8 cellular contexts compared by ENCODE assay signal in genomic region chr5:6765612-6766525, GRCh38. TPM values are rescaled to one million over a fixed set of nuclear protein-coding genes. Genes with fewer than 3 reads are reported as not detected.
A peak's percentile ranks its signal among the peaks of the same experiment; 100 is the strongest.
DNase-seq lines count a peak whose midpoint lies in the region; ATAC-seq, FAIRE-seq and TF ChIP-seq lines count a peak whose summit lies in the region.

No MANE protein-coding gene starts in this region.

- H3K27ac ChIP-seq in A673 (ENCODE audit: low read depth, low read length, poor library complexity, severe bottlenecking), result no peak overlapping the region
- peak overlapping the region in 3 of 4 donors; percentile 53 to 80 (median 76) for H3K27ac ChIP-seq in body of pancreas

- CTCF ChIA-PET in A673 (lab: Charles Lee), result no interaction called here

- POLR2A ChIA-PET in A673 (lab: Charles Lee; ENCODE audit: low non-redundant PET), result no interaction called here

- intact Hi-C loops in A673 (cut with micrococcal nuclease; ENCODE audit: unreplicated experiment), result loop anchor here (1.0 to 10.0 kb wide), 3 partner anchors 71 to 989 kb away; partner anchors contain the start of gene ADCY2
- intact Hi-C loops in body of pancreas (cut with DNase I), result loop anchor here (10.0 kb wide), 1 partner anchor 629 kb away; the partner anchor contains the start of gene ADCY2

- H3K4me1 ChIP-seq in A673 (ENCODE audit: insufficient read depth, low read length, poor library complexity, severe bottlenecking) (peaks cover 7% of the 10 kb centered on the region), body of pancreas (peaks cover 16% of the 10 kb centered on the region)

- no peaks in the 10 kb centered on the region for H3K9me3 ChIP-seq in A673 (ENCODE audit: low read depth, low read length, poor library complexity, severe bottlenecking)
- H3K9me3 ChIP-seq in body of pancreas, result no peaks in the 10 kb centered on the region

- FAIRE-seq in GM18507 (lab: Jason Lieb, UNC), result peak; percentile 31

- H3K36me3 ChIP-seq in A673 (ENCODE audit: insufficient read depth, low read length, poor library complexity, severe bottlenecking), result no peaks in the 10 kb centered on the region
- no peaks in the 10 kb centered on the region for H3K36me3 ChIP-seq in body of pancreas (replicated peaks in 1 of 2; ENCODE audit: insufficient read depth in 1 of 2, low read depth in 2 of 2)

- no peaks in the 10 kb centered on the region for H3K27me3 ChIP-seq in A673 (replicated peaks; ENCODE audit: insufficient read depth, low read depth, low read length, poor library complexity)
- H3K27me3 ChIP-seq in body of pancreas, result no peaks in the 10 kb centered on the region

- TF ChIP-seq CTCF in A673 (conservative IDR thresholded peaks at IDR 0.05; ENCODE audit: low read depth, low read length), result peak; percentile 90
- peak; percentile 52 to 82 (median 76) for TF ChIP-seq CTCF in body of pancreas (IDR thresholded peaks at IDR 0.05)

- DNase-seq in A673 (ENCODE audit: low spot score) (peak; percentile 82), GM18507 (ENCODE audit: extremely low spot score, insufficient read length, low read depth) (peak; percentile 51), NCI-H1694 treated with DMSO at 0.1 percent for 48 hours (lab: John Stamatoyannopoulos, UW) (peak; percentile 89), T1000 (lab: John Stamatoyannopoulos, UW) (peak; percentile 43), body of pancreas (peak; percentile 72 to 77 (median 75)), iPS-NIHi11 (ENCODE audit: low spot score) (peak; percentile 94), smooth muscle cell of the brain vasculature (ENCODE audit: low read depth, low spot score) (peak; percentile 32)

- 39 to 43% methylated on average over 17 to 22 of the region's 22 CpGs for WGBS in body of pancreas, 2 donors

- TF ChIP-seq POLR2A in body of pancreas (IDR thresholded peaks at IDR 0.05), result no peak

- ATAC-seq in HG02970 (IDR thresholded peaks at IDR 0.05; ENCODE audit: low FRiP score, unreplicated experiment) (peak; percentile 68), body of pancreas (peak; percentile 73)

- H3K4me3 ChIP-seq in A673 (ENCODE audit: low read depth, low read length, poor library complexity, severe bottlenecking) (no peak overlapping the region), body of pancreas (no peak overlapping the region)

- BruUV-seq in A673 (replicated peaks; lab: Mats Ljungman, UMichigan), result no TSS peak

RNA-seq across cellular contexts. Expression of gene TENT4A, which starts 52.6 kb away (rescaled TPM):
- total RNA-seq in A673 (2021), result 51.7 and 57.1 TPM in 2 replicates
- 10 to 100 TPM; 11.9 to 27.7 TPM for total RNA-seq in body of pancreas

Comparison
In these comparisons a context has a peak if more than half of its experiments do, and no peak if none do; other contexts are left out.
1. DNase-seq: peak in every context shown above with its lines; median percentile 94 in iPS-NIHi11; 89 in NCI-H1694 treated with DMSO at 0.1 percent for 48 hours; 82 in A673; 75 in body of pancreas; 51 in GM18507; 43 in T1000; 32 in smooth muscle cell of the brain vasculature.